In genomic region chr6:142369266-142369665, GRCh38 we compare ENCODE assay signal across 2 cellular contexts.
TF ChIP-seq lines count a peak whose summit lies in the region.

No MANE protein-coding gene starts in this region.

TF ChIP-seq in SK-N-SH, 30 proteins besides CTCF, POLR2A, EP300 and RAD21 (continued from another document):
- TF ChIP-seq FOSL2 (IDR thresholded peaks at IDR 0.05; ENCODE audit: borderline replicate concordance, low read depth) = no peak

TF ChIP-seq in SK-N-SH treated with all-trans-retinoic acid at 6 μM for 48 hours, 23 proteins besides CTCF, POLR2A, EP300 and RAD21 (continued from another document):
- TF ChIP-seq PATZ1 (CRISPR knock-in tag; IDR thresholded peaks at IDR 0.05; ENCODE audit: borderline replicate concordance) (no peak), ZC3H10 (CRISPR knock-in tag; IDR thresholded peaks at IDR 0.05) (no peak), CSDC2 (CRISPR knock-in tag; IDR thresholded peaks at IDR 0.05) (no peak), ARNTL (CRISPR knock-in tag; IDR thresholded peaks at IDR 0.05; ENCODE audit: borderline replicate concordance, low read depth) (no peak), TCF4 (CRISPR knock-in tag; IDR thresholded peaks at IDR 0.05; ENCODE audit: borderline replicate concordance) (no peak)
